In genomic region chr2:151828890-151829324, GRCh38 we compare ENCODE assay signal across 1 cellular context.
TF ChIP-seq lines count a peak whose summit lies in the region.

No MANE protein-coding gene starts in this region.

TF ChIP-seq in IMR-90, 13 proteins besides CTCF, POLR2A, EP300 and RAD21 (continued from another document):
- no peak for TF ChIP-seq MAZ (IDR thresholded peaks at IDR 0.05; ENCODE audit: borderline replicate concordance, low read depth, low read length)
TF ChIP-seq in IMR-90: peak in this region for 1.
